8 cellular contexts compared by ENCODE assay signal in the genomic region with DNA sequence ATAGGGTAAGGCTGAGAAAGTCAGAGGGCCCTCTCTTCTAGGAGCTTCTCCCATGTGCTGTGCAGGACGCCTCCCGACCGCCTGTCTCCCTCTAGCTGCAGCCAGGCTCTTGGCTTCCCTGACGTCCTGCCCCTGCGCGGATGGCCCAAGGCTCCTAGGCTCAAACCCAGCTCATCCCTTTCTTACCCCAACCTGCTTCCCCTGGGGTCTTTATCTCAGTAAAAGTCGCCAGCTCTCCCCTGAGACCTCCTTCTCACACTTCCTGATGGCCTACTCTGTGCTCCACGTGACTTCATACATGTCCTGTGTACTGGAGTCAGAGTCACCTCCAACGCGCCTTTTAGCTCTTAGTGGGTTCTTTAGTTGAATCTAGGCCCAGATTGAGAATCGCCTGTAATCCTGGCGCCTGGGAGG. TPM values are rescaled to one million over a fixed set of nuclear protein-coding genes. Genes with fewer than 3 reads are reported as not detected.
DNase-seq lines count a peak whose midpoint lies in the region; ATAC-seq and TF ChIP-seq lines count a peak whose summit lies in the region.

No MANE protein-coding gene starts in this region.

- peaks cover 2% of the 10 kb centered on the region for H3K36me3 ChIP-seq in mucosa of descending colon (ENCODE audit: low read depth)

- CTCF ChIA-PET in activated CD8-positive, alpha-beta T cell treated with anti-CD3 and anti-CD28 coated beads for 36 hours (lab: Charles Lee), result interaction anchor here (0.6 to 4.3 kb wide), 28 partner anchors 8 to 164 kb away, joined by 3 to 39 read pairs (median 6); partner anchors contain the start of genes DCTPP1, FBRS, PRR14 and ZNF688

- intact Hi-C loops in activated CD8-positive, alpha-beta T cell treated with anti-CD3 and anti-CD28 coated beads for 36 hours (cut with micrococcal nuclease), result loop anchor here (1.0 kb wide), 1 partner anchor 23 kb away; the partner anchor contains the start of gene ZNF764
- intact Hi-C loops in mucosa of descending colon (cut with DNase I, micrococcal nuclease), result no loop called here

- ATAC-seq in HG02642 (IDR thresholded peaks at IDR 0.05; ENCODE audit: poor library complexity, unreplicated experiment) (peak; percentile 45), mucosa of descending colon (peak; percentile 75)
- ATAC-seq in activated CD8-positive, alpha-beta T cell treated with anti-CD3 and anti-CD28 coated beads for 36 hours, result peak; percentile 71
- peak; percentile 59 to 72 for ATAC-seq in stimulated activated naive B cell treated with anti-CD40 and anti-IgM and Interleukin-4, amounts not matched to agents 10 μg/mL and 1 μg/mL and 100 μg/mL, for 72 hours (replicated peaks)

- H3K4me3 ChIP-seq in mucosa of descending colon, result peak overlapping the region; percentile 74

- H3K27ac Mint-ChIP-seq in activated CD8-positive, alpha-beta T cell treated with anti-CD3 and anti-CD28 coated beads for 36 hours, result peak overlapping the region; percentile 99
- H3K27ac Mint-ChIP-seq in endothelial cell (ENCODE audit: unreplicated experiment), result peak overlapping the region; percentile 97
- peak overlapping the region; percentile 100 for H3K27ac Mint-ChIP-seq in stimulated activated naive B cell treated with anti-CD40 and anti-IgM and Interleukin-4, amounts not matched to agents 10 μg/mL and 1 μg/mL and 100 μg/mL, for 72 hours

- H3K4me1 Mint-ChIP-seq in activated CD8-positive, alpha-beta T cell treated with anti-CD3 and anti-CD28 coated beads for 36 hours (ENCODE audit: low read depth), result peaks cover 32% of the 10 kb centered on the region
- H3K4me1 Mint-ChIP-seq in endothelial cell (ENCODE audit: unreplicated experiment), result peaks cover 18% of the 10 kb centered on the region
- H3K4me1 Mint-ChIP-seq in stimulated activated naive B cell treated with anti-CD40 and anti-IgM and Interleukin-4, amounts not matched to agents 10 μg/mL and 1 μg/mL and 100 μg/mL, for 72 hours, result peaks cover 15 to 36% of the 10 kb centered on the region in 2 donors

- H3K9me3 Mint-ChIP-seq in activated CD8-positive, alpha-beta T cell treated with anti-CD3 and anti-CD28 coated beads for 36 hours, result no peaks in the 10 kb centered on the region
- H3K9me3 Mint-ChIP-seq in endothelial cell (ENCODE audit: unreplicated experiment), result no peaks in the 10 kb centered on the region
- no peaks in the 10 kb centered on the region for H3K9me3 Mint-ChIP-seq in stimulated activated naive B cell treated with anti-CD40 and anti-IgM and Interleukin-4, amounts not matched to agents 10 μg/mL and 1 μg/mL and 100 μg/mL, for 72 hours

- no peaks in the 10 kb centered on the region for H3K27me3 Mint-ChIP-seq in activated CD8-positive, alpha-beta T cell treated with anti-CD3 and anti-CD28 coated beads for 36 hours
- peaks cover 2% of the 10 kb centered on the region for H3K27me3 Mint-ChIP-seq in endothelial cell (ENCODE audit: unreplicated experiment)
- no peaks in the 10 kb centered on the region for H3K27me3 Mint-ChIP-seq in stimulated activated naive B cell treated with anti-CD40 and anti-IgM and Interleukin-4, amounts not matched to agents 10 μg/mL and 1 μg/mL and 100 μg/mL, for 72 hours

- POLR2A ChIA-PET in activated CD8-positive, alpha-beta T cell treated with anti-CD3 and anti-CD28 coated beads for 36 hours (lab: Charles Lee), result interaction anchor here (0.7 to 4.7 kb wide), 40 partner anchors 9 to 352 kb away, joined by 3 to 42 read pairs (median 5); partner anchors contain the start of genes CORO1A, DCTPP1, ITGAL and SEPHS2

- no peak for TF ChIP-seq CTCF in activated CD8-positive, alpha-beta T cell treated with anti-CD3 and anti-CD28 coated beads for 36 hours (IDR thresholded peaks at IDR 0.05)
- no peak for TF ChIP-seq CTCF in endothelial cell (IDR thresholded peaks at IDR 0.05; ENCODE audit: unreplicated experiment)
- peak; percentile 38 for TF ChIP-seq CTCF in mucosa of descending colon (IDR thresholded peaks at IDR 0.05)

- peaks cover 44% of the 10 kb centered on the region for H3K36me3 Mint-ChIP-seq in activated CD8-positive, alpha-beta T cell treated with anti-CD3 and anti-CD28 coated beads for 36 hours (ENCODE audit: low read depth)
- peaks cover 11% of the 10 kb centered on the region for H3K36me3 Mint-ChIP-seq in endothelial cell (ENCODE audit: low read depth, unreplicated experiment)
- peaks cover 36 to 50% of the 10 kb centered on the region in 2 donors for H3K36me3 Mint-ChIP-seq in stimulated activated naive B cell treated with anti-CD40 and anti-IgM and Interleukin-4, amounts not matched to agents 10 μg/mL and 1 μg/mL and 100 μg/mL, for 72 hours

- peaks cover 23% of the 10 kb centered on the region for H3K4me1 ChIP-seq in mucosa of descending colon (ENCODE audit: low read depth)

- DNase-seq in ELF-1 (ENCODE audit: low read depth, low spot score), result peak; percentile 87
- peak; percentile 88 for DNase-seq in NCI-H510A treated with DMSO at 0.1 percent for 48 hours (lab: John Stamatoyannopoulos, UW)
- DNase-seq in activated CD8-positive, alpha-beta T cell treated with anti-CD3 and anti-CD28 coated beads for 36 hours, result peak; percentile 82
- DNase-seq in endothelial cell (ENCODE audit: low spot score), result peak; percentile 67
- DNase-seq in mucosa of descending colon, result peak; percentile 80 to 88 (median 85)
- peak; percentile 45 for DNase-seq in stimulated activated naive B cell treated with anti-CD40 and anti-IgM and Interleukin-4, amounts not matched to agents 10 μg/mL and 1 μg/mL and 100 μg/mL, for 72 hours
- no peak for DNase-seq in dedifferentiated amniotic fluid mesenchymal stem cell (ENCODE audit: extremely low spot score)

- no peaks in the 10 kb centered on the region for H3K9me3 ChIP-seq in mucosa of descending colon

- peak overlapping the region; percentile 86 for H3K4me3 Mint-ChIP-seq in activated CD8-positive, alpha-beta T cell treated with anti-CD3 and anti-CD28 coated beads for 36 hours
- peak overlapping the region; percentile 96 for H3K4me3 Mint-ChIP-seq in endothelial cell (ENCODE audit: unreplicated experiment)
- H3K4me3 Mint-ChIP-seq in stimulated activated naive B cell treated with anti-CD40 and anti-IgM and Interleukin-4, amounts not matched to agents 10 μg/mL and 1 μg/mL and 100 μg/mL, for 72 hours, result peak overlapping the region; percentile 92 to 100

RNA-seq across cellular contexts. Expression of gene ZNF747, which starts 1.1 kb away (rescaled TPM):
- 1 to 10 TPM; 6.7 to 7.9 TPM for total RNA-seq in activated CD8-positive, alpha-beta T cell treated with anti-CD3 and anti-CD28 coated beads for 36 hours
- total RNA-seq in endothelial cell (ENCODE audit: unreplicated experiment) (9.7 TPM), mucosa of descending colon (10 to 100 TPM in 2 of 3 donors, 1 to 10 TPM in 1; 9.2 to 13.8 (median 10.5) TPM)

RNA-seq across cellular contexts. Expression of gene ZNF768, which starts 9.4 kb away (rescaled TPM):
- total RNA-seq in activated CD8-positive, alpha-beta T cell treated with anti-CD3 and anti-CD28 coated beads for 36 hours, result 1 to 10 TPM; 8.3 to 9.2 TPM
- total RNA-seq in endothelial cell (ENCODE audit: unreplicated experiment), result 31.4 TPM
- total RNA-seq in mucosa of descending colon, result 10 to 100 TPM; 53.9 to 70.1 (median 65.9) TPM

RNA-seq across cellular contexts. Expression of gene ZNF764, which starts 22.4 kb away (rescaled TPM):
- total RNA-seq in activated CD8-positive, alpha-beta T cell treated with anti-CD3 and anti-CD28 coated beads for 36 hours, result 10 to 100 TPM in 1 of 2 experiments, 1 to 10 TPM in 1; 9.7 to 10.4 TPM
- total RNA-seq in endothelial cell (ENCODE audit: unreplicated experiment) (13.8 TPM), mucosa of descending colon (10 to 100 TPM; 11.2 to 20.2 (median 12.7) TPM)

RNA-seq across cellular contexts. Expression of gene ZNF688, which starts 35.7 kb away (rescaled TPM):
- total RNA-seq in activated CD8-positive, alpha-beta T cell treated with anti-CD3 and anti-CD28 coated beads for 36 hours, result 1 to 10 TPM; 4.7 to 5.5 TPM
- total RNA-seq in endothelial cell (ENCODE audit: unreplicated experiment) (9.6 TPM), mucosa of descending colon (10 to 100 TPM; 17.0 to 23.0 (median 20.7) TPM)

RNA-seq across cellular contexts. Expression of gene ZNF785, which starts 49.7 kb away (rescaled TPM):
- total RNA-seq in activated CD8-positive, alpha-beta T cell treated with anti-CD3 and anti-CD28 coated beads for 36 hours, result 10 to 100 TPM in 1 of 2 experiments, 1 to 10 TPM in 1; 8.8 to 10.3 TPM
- total RNA-seq in endothelial cell (ENCODE audit: unreplicated experiment) (33.5 TPM), mucosa of descending colon (10 to 100 TPM; 14.7 to 28.4 (median 24.8) TPM)
